Comparison of ENCODE assay signal across 10 cellular contexts in genomic region chr1:25360596-25361581, GRCh38.
DNase-seq lines count a peak whose midpoint lies in the region; ATAC-seq lines count a peak whose summit lies in the region.
"Had no signal": no experiment of that assay in that cellular context is flagged by ENCODE, and none has a peak within 500 bp of the region (broad histone marks: within the 10 kb centered on the region; RNA-seq: fewer than 3 reads in every experiment).

No MANE protein-coding gene starts in this region.

- ATAC-seq in HG02884 (IDR thresholded peaks at IDR 0.05; ENCODE audit: unreplicated experiment) (no peak), GM21360 (IDR thresholded peaks at IDR 0.05; ENCODE audit: unreplicated experiment) (no peak), HG03045 (IDR thresholded peaks at IDR 0.05; ENCODE audit: unreplicated experiment) (no peak)

- peak; percentile 9 for DNase-seq in stimulated activated CD4-positive, alpha-beta T cell treated with anti-CD3 and anti-CD28 coated beads, Interleukin-15, amount 100 ng/mL, for 24 hours
- no peak for DNase-seq in stimulated activated CD4-positive, alpha-beta T cell treated with anti-CD3 and anti-CD28 coated beads, Interleukin-4, amount 100 ng/mL, for 24 hours
- DNase-seq in adipocyte (ENCODE audit: low read depth) (peak; percentile 19), islet precursor cell (peak; percentile 71), NCI-H748 (lab: John Stamatoyannopoulos, UW; ENCODE audit: unreplicated experiment) (no peak)
- DNase-seq: C1 segment of cervical spinal cord, NCI-H446 treated with DMSO at 0.1 percent for 48 hours had no signal

- peak overlapping the region; percentile 0 for H3K4me3 ChIP-seq in adipocyte (ENCODE audit: low read length)

- no peaks in the 10 kb centered on the region for H3K9me3 ChIP-seq in adipocyte (ENCODE audit: control insufficient read depth, low read length)

- H3K36me3 ChIP-seq in adipocyte (ENCODE audit: control insufficient read depth, insufficient read depth, low read length, severe bottlenecking) = peaks cover 50% of the 10 kb centered on the region

- H3K4me1 ChIP-seq in adipocyte (ENCODE audit: control insufficient read depth, insufficient read depth, low read length) = peaks cover 30% of the 10 kb centered on the region

- H3K27me3 ChIP-seq in adipocyte (replicated peaks; ENCODE audit: control insufficient read depth, insufficient read depth, low read length) = no peaks in the 10 kb centered on the region

- no peak overlapping the region for H3K9ac ChIP-seq in adipocyte (ENCODE audit: low read length)

Comparison
In these comparisons a context has a peak if more than half of its experiments do, and no peak if none do; other contexts are left out.
1. DNase-seq: peak in stimulated activated CD4-positive, alpha-beta T cell treated with anti-CD3 and anti-CD28 coated beads, Interleukin-15, amount 100 ng/mL, for 24 hours (single experiment), adipocyte (single experiment) and islet precursor cell (single experiment); none in stimulated activated CD4-positive, alpha-beta T cell treated with anti-CD3 and anti-CD28 coated beads, Interleukin-4, amount 100 ng/mL, for 24 hours (single experiment) and NCI-H748 (single experiment).